In genomic region chr7:51148216-51148615, GRCh38 we compare ENCODE assay signal across 10 cellular contexts.
"Had no signal": no experiment of that assay in that cellular context is flagged by ENCODE, and none has a peak within 500 bp of the region (broad histone marks: within the 10 kb centered on the region; RNA-seq: fewer than 3 reads in every experiment).

No MANE protein-coding gene starts in this region.

- DNase-seq: GM23248, GOT3, H7, H9, HCEC 1CT, HFFc6 had no signal

- H3K9ac ChIP-seq: GM23248 had no signal

- H3K27ac Mint-ChIP-seq: GM23338, H9, HFFc6 had no signal

- H2AFZ ChIP-seq: GM23248, GM23338 had no signal

- H3K4me2 ChIP-seq: GM23338 had no signal

- H3K4me3 Mint-ChIP-seq: GM23338, H9, HFFc6 had no signal

- H3K36me3 ChIP-seq: HAP-1 had no signal

- ATAC-seq: GM23338, HCT116 had no signal

- H3K4me3 ChIP-seq: GM23248, GM23338, HAP-1 had no signal

- H3K27ac ChIP-seq: GM23248 had no signal

- FAIRE-seq: H54 had no signal
